Comparison of ENCODE assay signal across 13 cellular contexts in the genomic region with DNA sequence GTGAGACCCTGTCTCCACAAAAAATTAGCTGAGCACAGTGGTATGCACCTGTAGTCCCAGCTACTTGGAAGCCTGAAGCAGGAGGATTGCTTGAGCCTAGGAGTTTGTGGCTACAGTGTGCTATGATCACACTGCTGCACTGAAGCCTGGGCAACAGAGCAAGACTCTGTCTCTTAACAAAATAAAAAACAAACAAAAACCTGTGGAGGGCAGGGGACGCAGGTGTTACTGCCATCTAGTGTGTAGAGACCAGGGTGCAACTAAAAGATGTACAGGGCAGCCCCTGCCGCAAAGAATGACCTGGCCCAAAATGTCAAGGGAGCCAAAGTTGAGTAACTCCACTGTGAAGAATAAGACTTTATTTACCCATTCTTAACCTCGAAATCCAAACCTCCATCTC. TPM values are rescaled to one million over a fixed set of nuclear protein-coding genes. Genes with fewer than 3 reads are reported as not detected.
DNase-seq lines count a peak whose midpoint lies in the region; ATAC-seq and TF ChIP-seq lines count a peak whose summit lies in the region.
"Had no signal": no experiment of that assay in that cellular context is flagged by ENCODE, and none has a peak within 500 bp of the region (broad histone marks: within the 10 kb centered on the region; RNA-seq: fewer than 3 reads in every experiment).

No MANE protein-coding gene starts in this region.

- no peak overlapping the region for H3K27ac ChIP-seq in substantia nigra (ENCODE audit: low read depth, low read length, poor library complexity, severe bottlenecking)

- no peaks in the 10 kb centered on the region for H3K9me3 Mint-ChIP-seq in activated CD4-positive, alpha-beta T cell treated with anti-CD3 and anti-CD28 coated beads for 36 hours (ENCODE audit: low read depth)
- H3K9me3 Mint-ChIP-seq: activated T-cell treated with anti-CD3 and anti-CD28 coated beads, Interleukin-2, amount 50 U/mL, for 4 hours had no signal

- H3K4me3 Mint-ChIP-seq in activated CD4-positive, alpha-beta T cell treated with anti-CD3 and anti-CD28 coated beads for 36 hours: no peak overlapping the region
- H3K4me3 Mint-ChIP-seq: activated T-cell treated with anti-CD3 and anti-CD28 coated beads, Interleukin-2, amount 50 U/mL, for 4 hours had no signal

- no peak for ATAC-seq in activated CD4-positive, alpha-beta T cell treated with anti-CD3 and anti-CD28 coated beads for 36 hours
- ATAC-seq in HG02623 (IDR thresholded peaks at IDR 0.05; ENCODE audit: unreplicated experiment): no peak
- ATAC-seq: activated T-cell treated with anti-CD3 and anti-CD28 coated beads, Interleukin-2, amount 50 U/mL, for 4 hours had no signal

- intact Hi-C loops in activated CD4-positive, alpha-beta T cell treated with anti-CD3 and anti-CD28 coated beads for 36 hours (cut with DNase I, micrococcal nuclease): no loop called here

- H3K4me1 Mint-ChIP-seq in activated CD4-positive, alpha-beta T cell treated with anti-CD3 and anti-CD28 coated beads for 36 hours: no peaks in the 10 kb centered on the region

- H3K27ac Mint-ChIP-seq in activated CD4-positive, alpha-beta T cell treated with anti-CD3 and anti-CD28 coated beads for 36 hours: no peak overlapping the region

- peak; percentile 19 for DNase-seq in activated CD4-positive, alpha-beta T cell treated with anti-CD3 and anti-CD28 coated beads for 36 hours
- no peak for DNase-seq in activated CD4-positive, alpha-beta T cell treated with anti-CD3 and anti-CD28 coated beads, Interleukin-2, amount 50 U/mL, for 1 hour
- peak; percentile 5 for DNase-seq in NCI-H460 (ENCODE audit: extremely low read depth, low read depth)
- no peak for DNase-seq in choroid plexus epithelial cell (ENCODE audit: low read depth)
- peak; percentile 2 for DNase-seq in renal cortical epithelial cell (ENCODE audit: low read depth)
- DNase-seq in stimulated activated CD4-positive, alpha-beta T cell treated with anti-CD3 and anti-CD28 coated beads, Interleukin-1b, Interleukin-23, amount 100 ng/mL, for 48 hours: no peak
- DNase-seq in substantia nigra (lab: John Stamatoyannopoulos, UW): no peak
- DNase-seq: activated T-cell treated with anti-CD3 and anti-CD28 coated beads, Interleukin-2, amount 50 U/mL, for 4 hours; NCI-H2227 treated with DMSO at 0.1 percent for 48 hours; occipital lobe had no signal

- H3K27me3 Mint-ChIP-seq in activated CD4-positive, alpha-beta T cell treated with anti-CD3 and anti-CD28 coated beads for 36 hours: no peaks in the 10 kb centered on the region

- no peak overlapping the region for H3K4me3 ChIP-seq in choroid plexus epithelial cell (ENCODE audit: low read depth, low read length)

- TF ChIP-seq CTCF in choroid plexus epithelial cell (conservative IDR thresholded peaks at IDR 0.05; ENCODE audit: low read depth, low read length): peak; percentile 42

- POLR2A ChIA-PET in activated CD4-positive, alpha-beta T cell treated with anti-CD3 and anti-CD28 coated beads for 36 hours (lab: Charles Lee): no interaction called here

- H3K36me3 Mint-ChIP-seq in activated CD4-positive, alpha-beta T cell treated with anti-CD3 and anti-CD28 coated beads for 36 hours (ENCODE audit: low read depth): no peaks in the 10 kb centered on the region

- CTCF ChIA-PET in activated CD4-positive, alpha-beta T cell treated with anti-CD3 and anti-CD28 coated beads for 36 hours (lab: Charles Lee): interaction anchor here (0.8 to 1.2 kb wide), 3 partner anchors 10 to 315 kb away, joined by 3 to 4 read pairs (median 4); no protein-coding TSS in a partner anchor

RNA-seq across cellular contexts. Expression of a gene that starts 27.1 kb away (rescaled TPM):
- not detected for total RNA-seq in activated CD4-positive, alpha-beta T cell treated with anti-CD3 and anti-CD28 coated beads for 36 hours
- not detected in 2 replicates for total RNA-seq in NCI-H460 (2014; rRNA removed; shearing (Covaris generic))
- not detected in 2 replicates for polyA plus RNA-seq in NCI-H460 (2014; cell fraction: nucleus; rRNA removed)
- not detected in 2 replicates for total RNA-seq in renal cortical epithelial cell
- total RNA-seq: activated T-cell treated with anti-CD3 and anti-CD28 coated beads, Interleukin-2, amount 50 U/mL, for 4 hours; dermis microvascular lymphatic vessel endothelial cell; T-helper 2 cell treated with Interferon-gamma antibody and Interleukin-4, amounts not matched to agents 100 ng/mL and 5 ng/mL, for 36 hours had no signal

RNA-seq across cellular contexts. Expression of a gene that starts 30.9 kb away (rescaled TPM):
- not detected for total RNA-seq in activated CD4-positive, alpha-beta T cell treated with anti-CD3 and anti-CD28 coated beads for 36 hours
- total RNA-seq in NCI-H460 (2014; rRNA removed; shearing (Covaris generic)): not detected in 2 replicates
- polyA plus RNA-seq in NCI-H460 (2014; cell fraction: nucleus; rRNA removed): not detected in 2 replicates
- not detected in 2 replicates for total RNA-seq in renal cortical epithelial cell
- total RNA-seq: activated T-cell treated with anti-CD3 and anti-CD28 coated beads, Interleukin-2, amount 50 U/mL, for 4 hours; dermis microvascular lymphatic vessel endothelial cell; T-helper 2 cell treated with Interferon-gamma antibody and Interleukin-4, amounts not matched to agents 100 ng/mL and 5 ng/mL, for 36 hours had no signal

RNA-seq across cellular contexts. Expression of a gene that starts 50.8 kb away (rescaled TPM):
- not detected for total RNA-seq in activated CD4-positive, alpha-beta T cell treated with anti-CD3 and anti-CD28 coated beads for 36 hours
- total RNA-seq in NCI-H460 (2014; rRNA removed; shearing (Covaris generic)): not detected in 2 replicates
- polyA plus RNA-seq in NCI-H460 (2014; cell fraction: nucleus; rRNA removed): not detected in 2 replicates
- not detected in 2 replicates for total RNA-seq in renal cortical epithelial cell
- total RNA-seq: activated T-cell treated with anti-CD3 and anti-CD28 coated beads, Interleukin-2, amount 50 U/mL, for 4 hours; dermis microvascular lymphatic vessel endothelial cell; T-helper 2 cell treated with Interferon-gamma antibody and Interleukin-4, amounts not matched to agents 100 ng/mL and 5 ng/mL, for 36 hours had no signal

Comparison
In these comparisons a context has a peak if more than half of its experiments do, and no peak if none do; other contexts are left out.
1. DNase-seq: peak in activated CD4-positive, alpha-beta T cell treated with anti-CD3 and anti-CD28 coated beads for 36 hours (single experiment), NCI-H460 (single experiment) and renal cortical epithelial cell (single experiment); none in activated CD4-positive, alpha-beta T cell treated with anti-CD3 and anti-CD28 coated beads, Interleukin-2, amount 50 U/mL, for 1 hour (single experiment), choroid plexus epithelial cell (single experiment), stimulated activated CD4-positive, alpha-beta T cell treated with anti-CD3 and anti-CD28 coated beads, Interleukin-1b, Interleukin-23, amount 100 ng/mL, for 48 hours (single experiment) and substantia nigra (0 of 49).